Comparison of ENCODE assay signal across 8 cellular contexts in the genomic region with DNA sequence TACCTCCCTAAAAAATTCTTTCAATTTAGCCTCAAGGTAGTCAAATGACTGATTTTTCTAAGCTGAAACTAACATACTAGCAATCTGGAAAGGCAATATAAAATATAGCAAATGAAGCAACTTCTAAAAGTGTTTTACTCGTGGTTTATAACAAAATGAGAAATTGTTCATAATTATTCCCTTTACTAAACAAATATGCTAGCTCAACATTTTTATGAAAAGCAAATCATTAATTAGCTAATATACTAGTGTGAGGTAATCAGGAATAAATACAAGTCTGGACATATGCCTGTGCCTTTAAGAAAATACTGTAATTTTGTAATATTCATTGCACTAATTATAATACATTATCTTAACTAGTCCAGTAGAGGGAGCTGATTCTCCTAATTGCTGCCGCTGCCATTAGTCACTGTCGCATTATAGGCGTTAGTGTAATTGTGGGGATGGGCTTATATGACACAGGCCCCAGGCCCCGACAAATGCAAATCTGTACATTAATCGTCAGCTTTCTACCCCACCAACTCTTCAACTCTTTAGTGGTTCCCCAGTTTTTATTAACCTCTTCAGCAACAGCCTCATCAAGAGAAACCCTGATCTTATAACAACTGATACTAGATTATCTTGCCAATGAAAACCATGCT.
A peak's percentile ranks its signal among the peaks of the same experiment; 100 is the strongest.
DNase-seq lines count a peak whose midpoint lies in the region; ATAC-seq and TF ChIP-seq lines count a peak whose summit lies in the region.

No MANE protein-coding gene starts in this region.

- peaks cover 0 to 16% (median 1%) of the 10 kb centered on the region in 4 donors for H3K4me1 ChIP-seq in tibial nerve

- peak; percentile 12 for DNase-seq in stimulated activated CD4-positive, alpha-beta T cell treated with anti-CD3 and anti-CD28 coated beads, Interleukin-15, amount 100 ng/mL, for 24 hours
- DNase-seq in stimulated activated CD4-positive, alpha-beta T cell treated with anti-CD3 and anti-CD28 coated beads, Interleukin-1b, Interleukin-23, amount 100 ng/mL, for 48 hours: no peak
- DNase-seq in NCI-H2171 (lab: John Stamatoyannopoulos, UW): peak; percentile 19
- DNase-seq in iPS-NIHi7 (ENCODE audit: extremely low spot score): peak; percentile 24
- DNase-seq in tibial nerve (ENCODE audit: low spot score in 2 of 2): peak in 1 of 2 donors; percentile 29

- WGBS in tibial nerve, 2 donors: 14 to 17% methylated on average over 6 of the region's 6 CpGs

- TF ChIP-seq EP300 in tibial nerve (IDR thresholded peaks at IDR 0.05): peak in 1 of 2 donors; percentile 40

- H3K36me3 ChIP-seq in tibial nerve: peaks cover 0 to 41% (median 0%) of the 10 kb centered on the region in 3 donors

- TF ChIP-seq POLR2A in tibial nerve (IDR thresholded peaks at IDR 0.05): no peak

- H3K27me3 ChIP-seq in tibial nerve: no peaks in the 10 kb centered on the region

- no peak overlapping the region for H3K4me3 ChIP-seq in tibial nerve

- peak; percentile 46 to 73 (median 58) for TF ChIP-seq CTCF in tibial nerve (IDR thresholded peaks at IDR 0.05)

- H3K9me3 ChIP-seq in tibial nerve: no peaks in the 10 kb centered on the region

- H3K27ac ChIP-seq in angular gyrus (ENCODE audit: low read depth, low read length) (peak overlapping the region; percentile 24), tibial nerve (peak overlapping the region in 2 of 4 donors; percentile 10 to 42)

- ATAC-seq in HG02852 (IDR thresholded peaks at IDR 0.05; ENCODE audit: unreplicated experiment) (peak; percentile 71), GM19324 (IDR thresholded peaks at IDR 0.05; ENCODE audit: low FRiP score, unreplicated experiment) (no peak)
